In genomic region chr22:30878516-30879365, GRCh38 we compare ENCODE assay signal across 23 cellular contexts.
DNase-seq lines count a peak whose midpoint lies in the region; ATAC-seq and TF ChIP-seq lines count a peak whose summit lies in the region.
"Had no signal": no experiment of that assay in that cellular context is flagged by ENCODE, and none has a peak within 500 bp of the region (broad histone marks: within the 10 kb centered on the region; RNA-seq: fewer than 3 reads in every experiment).

No MANE protein-coding gene starts in this region.

- H3K9me2 ChIP-seq in PC-3 (replicated peaks; ENCODE audit: low read length): no peaks in the 10 kb centered on the region

- no peaks in the 10 kb centered on the region for H3K79me2 ChIP-seq in PC-3 (ENCODE audit: low read length)

- H3K27me3 ChIP-seq in PC-3 (ENCODE audit: low read length): no peaks in the 10 kb centered on the region

- BruUV-seq in PC-3 (replicated peaks; lab: Mats Ljungman, UMichigan): no TSS peak

- no peaks in the 10 kb centered on the region for H3K9me3 ChIP-seq in PC-3 (ENCODE audit: low read length)

- no peak overlapping the region for H3K4me3 ChIP-seq in PC-3 (ENCODE audit: low read length)
- H3K4me3 ChIP-seq: GM23338, PC-9 had no signal

- no peaks in the 10 kb centered on the region for H3K27me3 Mint-ChIP-seq in neural crest cell (ENCODE audit: low read depth)
- H3K27me3 Mint-ChIP-seq: B cell; dendritic cell treated with granulocyte-macrophage colony-stimulating factor and Interleukin-4, amounts not matched to agents 40 ng/mL and 50 ng/mL, for 4 days; stimulated activated naive CD8-positive, alpha-beta T cell treated with anti-CD3 and anti-CD28 coated beads, Interleukin-15, Interleukin-2, amounts not matched to agents 100 ng/mL and 50 ng/mL, for 24 hours had no signal

- peak; percentile 45 for DNase-seq in HEK293T (ENCODE audit: extremely low spot score)
- DNase-seq in Right ventricle myocardium superior: peak; percentile 42
- no peak for DNase-seq in neural crest cell (ENCODE audit: low read depth, low spot score)
- no peak for DNase-seq in activated naive CD4-positive, alpha-beta T cell treated with anti-CD3 and anti-CD28 coated beads, Interleukin-2, amount 50 U/mL, for 16 hours
- DNase-seq in NCI-H774 (lab: John Stamatoyannopoulos, UW): no peak
- DNase-seq in NCI-H187 treated with DMSO at 0.1 percent for 48 hours (lab: John Stamatoyannopoulos, UW): no peak
- no peak for DNase-seq in PC-3
- DNase-seq: activated CD8-positive, alpha-beta T cell treated with anti-CD3 and anti-CD28 coated beads, Interleukin-2, amount 10 ng/mL, durations not matched to agents 7 days and 5 days; amniotic stem cell; KG1; NCI-H1436 treated with DMSO at 0.1 percent for 48 hours; NCI-H510A; occipital lobe; PC-9; small intestine had no signal

- no peaks in the 10 kb centered on the region for H3K4me1 ChIP-seq in PC-3 (ENCODE audit: insufficient read depth, low read length)

- intact Hi-C loops in Right ventricle myocardium superior (cut with DNase I) (no loop called here), PC-3 (cut with micrococcal nuclease) (no loop called here)

- H3F3A ChIP-seq in PC-3 (ENCODE audit: low read length, unreplicated experiment): no peaks in the 10 kb centered on the region

- no peaks in the 10 kb centered on the region for H4K20me1 ChIP-seq in PC-3 (ENCODE audit: low read length)

- no peak for TF ChIP-seq CTCF in neural crest cell (conservative IDR thresholded peaks at IDR 0.05)
- no peak for TF ChIP-seq CTCF in PC-3 (conservative IDR thresholded peaks at IDR 0.05; ENCODE audit: low read depth, low read length)

- H3K9me3 Mint-ChIP-seq in neural crest cell: no peaks in the 10 kb centered on the region
- H3K9me3 Mint-ChIP-seq: activated T-helper 2 cell treated with anti-CD3 and anti-CD28 coated beads, Interferon-gamma antibody, Interleukin-2, Interleukin-4, amounts not matched to agents 10 μg/mL and 5 μg/mL and 100 μg/mL, durations not matched to agents 14 hours and 24 hours and 36 hours; dendritic cell treated with granulocyte-macrophage colony-stimulating factor and Interleukin-4, amounts not matched to agents 40 ng/mL and 50 ng/mL, for 4 days; GM23338; memory B cell; stimulated activated naive CD8-positive, alpha-beta T cell treated with anti-CD3 and anti-CD28 coated beads, Interleukin-15, Interleukin-2, amounts not matched to agents 100 ng/mL and 50 ng/mL, for 24 hours had no signal

- H3K27ac ChIP-seq in PC-3 (ENCODE audit: low read length): no peak overlapping the region
- H3K27ac ChIP-seq: PC-9, VCaP had no signal

- no peaks in the 10 kb centered on the region for H3K4me1 Mint-ChIP-seq in neural crest cell
- H3K4me1 Mint-ChIP-seq: B cell, memory B cell had no signal

- H3K4me3 Mint-ChIP-seq in neural crest cell: no peak overlapping the region
- H3K4me3 Mint-ChIP-seq: activated CD8-positive, alpha-beta T cell treated with anti-CD3 and anti-CD28 coated beads, Interleukin-2, amount 10 ng/mL, durations not matched to agents 7 days and 5 days; B cell; dendritic cell treated with granulocyte-macrophage colony-stimulating factor and Interleukin-4, amounts not matched to agents 40 ng/mL and 50 ng/mL, for 4 days; GM23338; memory B cell; stimulated activated naive CD8-positive, alpha-beta T cell treated with anti-CD3 and anti-CD28 coated beads, Interleukin-15, Interleukin-2, amounts not matched to agents 100 ng/mL and 50 ng/mL, for 24 hours had no signal

- H3K9ac ChIP-seq in PC-3 (ENCODE audit: low read length): no peak overlapping the region

- CTCF ChIA-PET in HEK293T (lab: Yijun Ruan, JAX): interaction anchor here (1.0 to 1.1 kb wide), 2 partner anchors 12 to 123 kb away, joined by 3 to 4 read pairs; no protein-coding TSS in a partner anchor
- CTCF ChIA-PET in PC-3 (lab: Charles Lee): no interaction called here

- no peaks in the 10 kb centered on the region for H3K36me3 ChIP-seq in PC-3 (ENCODE audit: low read depth, low read length)

- H3K4me2 ChIP-seq in PC-3 (ENCODE audit: low read length): no peak overlapping the region
- H3K4me2 ChIP-seq: GM23338, PC-9 had no signal

- ATAC-seq in SK-N-SH treated with all-trans-retinoic acid at 6 μM for 48 hours (peak; percentile 15; the same call in 2 of the 3 replicates), Right ventricle myocardium superior (ENCODE audit: poor library complexity) (no peak), PC-3 (no peak)
- ATAC-seq: activated CD8-positive, alpha-beta T cell treated with anti-CD3 and anti-CD28 coated beads, Interleukin-2, amount 10 ng/mL, durations not matched to agents 7 days and 5 days; GM23338 had no signal

- POLR2A ChIA-PET in HEK293T (lab: Yijun Ruan, JAX) (no interaction called here), PC-3 (lab: Charles Lee; ENCODE audit: unreplicated experiment) (no interaction called here)

- H2AFZ ChIP-seq in PC-3 (ENCODE audit: low read length): no peak overlapping the region
- H2AFZ ChIP-seq: GM23338, PC-9 had no signal

- peak overlapping the region; percentile 27 for H3K27ac Mint-ChIP-seq in neural crest cell (ENCODE audit: unreplicated experiment)
- H3K27ac Mint-ChIP-seq: activated CD8-positive, alpha-beta T cell treated with anti-CD3 and anti-CD28 coated beads, Interleukin-2, amount 10 ng/mL, durations not matched to agents 7 days and 5 days; activated T-helper 2 cell treated with anti-CD3 and anti-CD28 coated beads, Interferon-gamma antibody, Interleukin-2, Interleukin-4, amounts not matched to agents 10 μg/mL and 5 μg/mL and 100 μg/mL, durations not matched to agents 14 hours and 24 hours and 36 hours; B cell; dendritic cell treated with granulocyte-macrophage colony-stimulating factor and Interleukin-4, amounts not matched to agents 40 ng/mL and 50 ng/mL, for 4 days; GM23338; memory B cell; stimulated activated naive CD8-positive, alpha-beta T cell treated with anti-CD3 and anti-CD28 coated beads, Interleukin-15, Interleukin-2, amounts not matched to agents 100 ng/mL and 50 ng/mL, for 24 hours had no signal

- no peaks in the 10 kb centered on the region for H3K36me3 Mint-ChIP-seq in neural crest cell (ENCODE audit: low read depth)
- H3K36me3 Mint-ChIP-seq: memory B cell had no signal

TF ChIP-seq in HEK293T, 16 proteins besides CTCF, POLR2A, EP300 and RAD21:
- TF ChIP-seq LEF1 (IDR thresholded peaks at IDR 0.05; ENCODE audit: borderline replicate concordance) (no peak), FOXA1 (IDR thresholded peaks at IDR 0.05) (no peak), ZNF384 (IDR thresholded peaks at IDR 0.05) (no peak), BHLHE40 (IDR thresholded peaks at IDR 0.05; ENCODE audit: borderline replicate concordance) (no peak)
TF ChIP-seq in HEK293T: peak in this region for 0.

TF ChIP-seq in SK-N-SH treated with all-trans-retinoic acid at 6 μM for 48 hours, 23 proteins besides CTCF, POLR2A, EP300 and RAD21:
- TF ChIP-seq ZFP30 (CRISPR knock-in tag; IDR thresholded peaks at IDR 0.05) (no peak), ZC3H10 (CRISPR knock-in tag; IDR thresholded peaks at IDR 0.05) (no peak), TCF4 (CRISPR knock-in tag; IDR thresholded peaks at IDR 0.05; ENCODE audit: borderline replicate concordance) (no peak), CREB5 (CRISPR knock-in tag; IDR thresholded peaks at IDR 0.05; ENCODE audit: low read depth) (no peak), BACH2 (CRISPR knock-in tag; IDR thresholded peaks at IDR 0.05; ENCODE audit: borderline replicate concordance) (no peak), GLIS3 (CRISPR knock-in tag; IDR thresholded peaks at IDR 0.05) (no peak), RARB (CRISPR knock-in tag; IDR thresholded peaks at IDR 0.05) (no peak)

Comparison
In these comparisons a context has a peak if more than half of its experiments do, and no peak if none do; other contexts are left out.
1. DNase-seq: peak in HEK293T (single experiment) and Right ventricle myocardium superior (single experiment); none in neural crest cell (single experiment), activated naive CD4-positive, alpha-beta T cell treated with anti-CD3 and anti-CD28 coated beads, Interleukin-2, amount 50 U/mL, for 16 hours (single experiment), NCI-H774 (single experiment), NCI-H187 treated with DMSO at 0.1 percent for 48 hours (single experiment) and PC-3 (single experiment).